In the genomic region with DNA sequence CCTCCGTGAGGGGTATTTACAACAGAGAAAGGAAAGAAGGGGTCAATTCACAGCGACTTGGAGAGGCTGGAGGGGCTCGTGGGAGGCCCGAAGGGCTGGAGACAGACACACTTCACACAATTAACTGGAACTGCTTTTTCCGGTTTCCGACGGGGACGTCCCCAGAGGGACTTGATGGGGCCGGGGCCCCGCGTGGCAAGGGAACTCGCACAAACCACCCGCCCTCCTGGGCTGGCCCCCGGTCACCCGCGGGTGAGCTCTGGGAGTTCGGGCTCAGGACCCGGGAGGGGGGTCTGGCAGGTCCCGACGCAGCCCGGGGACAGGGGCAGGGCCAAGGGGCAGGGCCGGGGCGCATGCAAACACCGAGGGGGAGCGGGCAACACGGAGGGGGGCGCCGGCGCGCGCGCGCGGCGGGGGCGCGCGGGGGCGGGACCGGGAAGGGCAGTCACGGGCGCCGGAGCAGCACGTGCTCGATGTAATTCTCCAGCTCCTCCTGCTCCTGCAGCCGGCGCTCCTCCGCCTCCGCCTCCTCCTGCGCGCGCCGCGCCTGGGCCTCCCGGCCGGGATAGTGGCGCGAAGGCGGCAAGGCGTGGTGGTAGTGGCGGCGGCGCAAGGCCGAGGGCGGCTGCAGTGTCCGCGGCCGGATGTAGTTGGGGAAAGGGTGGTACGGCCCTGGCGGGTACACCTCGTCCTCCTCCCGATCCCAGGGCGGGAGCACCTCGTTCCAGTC, we compare ENCODE assay signal across 7 cellular contexts. TPM values are rescaled to one million over a fixed set of nuclear protein-coding genes. Genes with fewer than 3 reads are reported as not detected.
A peak's percentile ranks its signal among the peaks of the same experiment; 100 is the strongest.
DNase-seq lines count a peak whose midpoint lies in the region.

No MANE protein-coding gene starts in this region.

- H3K79me2 ChIP-seq in Karpas-422 (ENCODE audit: low read length), result 0 out of 2 replicates have a peak, but pooled peaks cover 5% of the 10 kb centered on the region

- no peaks in the 10 kb centered on the region for H3K9me2 ChIP-seq in Karpas-422 (replicated peaks; ENCODE audit: insufficient read depth, low read length)

- H3K9ac ChIP-seq in Karpas-422 (ENCODE audit: low read length) (peak overlapping the region; percentile 89), SK-N-MC (ENCODE audit: insufficient read length) (peak overlapping the region; percentile 20)

- H2AFZ ChIP-seq in Karpas-422 (ENCODE audit: low read length), result peak overlapping the region; percentile 59; the same call in 1 of the 2 replicates

- peak overlapping the region; percentile 78 for H3K4me2 ChIP-seq in Karpas-422 (ENCODE audit: low read depth, low read length, poor library complexity, severe bottlenecking)

- H3K9me3 ChIP-seq in Karpas-422 (ENCODE audit: low read length) (no peaks in the 10 kb centered on the region), SK-N-MC (ENCODE audit: low read depth, low read length) (no peaks in the 10 kb centered on the region)

- H3K27me3 ChIP-seq in Karpas-422 (ENCODE audit: low read length), result no peaks in the 10 kb centered on the region

- H3K36me3 ChIP-seq in Karpas-422 (ENCODE audit: insufficient read depth, low read length) (no peaks in the 10 kb centered on the region), SK-N-MC (ENCODE audit: insufficient read depth, low read length) (no peaks in the 10 kb centered on the region)

- H3K4me1 ChIP-seq in Karpas-422 (ENCODE audit: low read length), result peaks cover 33% of the 10 kb centered on the region

- peak overlapping the region; percentile 76 for H3K4me3 ChIP-seq in Karpas-422 (ENCODE audit: low read length)
- peak overlapping the region; percentile 78 for H3K4me3 ChIP-seq in SK-N-MC

- H3K27ac ChIP-seq in Karpas-422 (ENCODE audit: low read length) (peak overlapping the region; percentile 89), SK-N-MC (no peak overlapping the region), epithelial cell of prostate (peak overlapping the region; percentile 47)

- H4K20me1 ChIP-seq in Karpas-422 (ENCODE audit: insufficient read depth, low read depth, low read length), result peaks cover 30% of the 10 kb centered on the region

- DNase-seq in ELR (ENCODE audit: low read depth), result peak; percentile 73
- DNase-seq in Karpas-422, result peak; percentile 94
- DNase-seq in SK-N-MC (ENCODE audit: low read depth, low spot score), result no peak
- DNase-seq in epithelial cell of prostate (ENCODE audit: low read depth, low spot score), result no peak
- DNase-seq in occipital lobe (lab: John Stamatoyannopoulos, UW), result peak; percentile 26
- no peak for DNase-seq in putamen (ENCODE audit: low spot score)
- DNase-seq in NCI-H1048 (lab: John Stamatoyannopoulos, UW), result no peak

RNA-seq across cellular contexts. Expression of a gene that starts 2.7 kb away (rescaled TPM):
- total RNA-seq in Karpas-422 (2014; rRNA removed; shearing (Covaris generic); ENCODE audit: low replicate concordance), result 0.86 and 1.4 TPM in 2 replicates
- 9.7 TPM for total RNA-seq in occipital lobe

RNA-seq across cellular contexts. Expression of a gene that starts 8.4 kb away (rescaled TPM):
- 150 and 256 TPM in 2 replicates for total RNA-seq in Karpas-422 (2014; rRNA removed; shearing (Covaris generic); ENCODE audit: low replicate concordance)
- total RNA-seq in occipital lobe, result 93.4 TPM

RNA-seq across cellular contexts. Expression of a gene that starts 17.4 kb away (rescaled TPM):
- not detected in 2 replicates for total RNA-seq in Karpas-422 (2014; rRNA removed; shearing (Covaris generic); ENCODE audit: low replicate concordance)
- 1.2 TPM for total RNA-seq in occipital lobe

RNA-seq across cellular contexts. Expression of a gene that starts 35.8 kb away (rescaled TPM):
- total RNA-seq in Karpas-422 (2014; rRNA removed; shearing (Covaris generic); ENCODE audit: low replicate concordance), result not detected in 2 replicates
- total RNA-seq in occipital lobe, result 0.78 TPM

RNA-seq across cellular contexts. Expression of a gene that starts 38.1 kb away (rescaled TPM):
- total RNA-seq in Karpas-422 (2014; rRNA removed; shearing (Covaris generic); ENCODE audit: low replicate concordance), result not detected in 2 replicates
- not detected for total RNA-seq in occipital lobe

Comparison
In these comparisons a context has a peak if more than half of its experiments do, and no peak if none do; other contexts are left out.
1. DNase-seq: peak in ELR (single experiment), Karpas-422 (single experiment) and occipital lobe (single experiment); none in SK-N-MC (single experiment), epithelial cell of prostate (single experiment), putamen (single experiment) and NCI-H1048 (single experiment).